8 cellular contexts compared by ENCODE assay signal in genomic region chr5:93078082-93079038, GRCh38.
DNase-seq lines count a peak whose midpoint lies in the region; ATAC-seq and TF ChIP-seq lines count a peak whose summit lies in the region.

No MANE protein-coding gene starts in this region.

- H3K27ac ChIP-seq in upper lobe of left lung = peak overlapping the region in 1 of 4 donors; percentile 17

- TF ChIP-seq EP300 in upper lobe of left lung (IDR thresholded peaks at IDR 0.05) = no peak

- no peaks in the 10 kb centered on the region for H3K36me3 ChIP-seq in GM06990 (ENCODE audit: control insufficient read depth, insufficient read depth, low read length)
- H3K36me3 ChIP-seq in upper lobe of left lung = no peaks in the 10 kb centered on the region

- H3K4me1 ChIP-seq in upper lobe of left lung = peaks cover 0 to 8% (median 3%) of the 10 kb centered on the region in 4 donors

- H3K4me3 ChIP-seq in GM06990 (replicated peaks; ENCODE audit: low read depth, low read length) = no peak overlapping the region
- H3K4me3 ChIP-seq in astrocyte of the spinal cord (ENCODE audit: low read depth, low read length) = no peak overlapping the region
- peak overlapping the region in 1 of 4 donors; percentile 3 for H3K4me3 ChIP-seq in upper lobe of left lung

- ATAC-seq in upper lobe of left lung (ENCODE audit: low FRiP score in 2 of 2) = peak; percentile 53 to 56

- H3K9me3 ChIP-seq in upper lobe of left lung = no peaks in the 10 kb centered on the region

- no peak for TF ChIP-seq CTCF in GM06990 (IDR thresholded peaks at IDR 0.05; ENCODE audit: insufficient read depth, low read length, poor library complexity, severe bottlenecking)
- TF ChIP-seq CTCF in astrocyte of the spinal cord (IDR thresholded peaks at IDR 0.05; ENCODE audit: low read depth, low read length) = no peak
- no peak for TF ChIP-seq CTCF in upper lobe of left lung (IDR thresholded peaks at IDR 0.05)

- H3K27me3 ChIP-seq in GM06990 (replicated peaks; ENCODE audit: control insufficient read depth, insufficient read depth, low read length) (no peaks in the 10 kb centered on the region), upper lobe of left lung (no peaks in the 10 kb centered on the region)

- DNase-seq in GM06990 (ENCODE audit: extremely low read depth, insufficient read length) (peak; percentile 49), GOT3 (lab: John Stamatoyannopoulos, UW) (peak; percentile 39), LoVo (ENCODE audit: low spot score) (peak; percentile 77), astrocyte of the spinal cord (ENCODE audit: low read depth, low spot score) (peak; percentile 92), left kidney (ENCODE audit: low read depth, low spot score) (peak; percentile 66), upper lobe of left lung (no peak), NOMO-1 treated with dmso at 0.1 percent for 144 hours (lab: John Stamatoyannopoulos, UW; ENCODE audit: unreplicated experiment) (no peak)
- no peak for DNase-seq in stimulated activated CD4-positive, alpha-beta T cell treated with anti-CD3 and anti-CD28 coated beads, Interleukin-4, amount 100 ng/mL, for 24 hours

- TF ChIP-seq POLR2A in upper lobe of left lung (IDR thresholded peaks at IDR 0.05) = no peak

- in situ Hi-C loops in astrocyte of the spinal cord (cut with HindIII; ENCODE audit: low sequenced_read_pairs) = no loop called here

- WGBS in upper lobe of left lung, 2 donors = 44 to 46% methylated on average over 10 to 11 of the region's 11 CpGs

Comparison
In these comparisons a context has a peak if more than half of its experiments do, and no peak if none do; other contexts are left out.
1. DNase-seq: peak in GM06990 (single experiment), GOT3 (single experiment), LoVo (single experiment), astrocyte of the spinal cord (single experiment) and left kidney (single experiment); none in upper lobe of left lung (0 of 2), NOMO-1 treated with dmso at 0.1 percent for 144 hours (single experiment) and stimulated activated CD4-positive, alpha-beta T cell treated with anti-CD3 and anti-CD28 coated beads, Interleukin-4, amount 100 ng/mL, for 24 hours (single experiment).